Comparison of ENCODE assay signal across 8 cellular contexts in the genomic region with DNA sequence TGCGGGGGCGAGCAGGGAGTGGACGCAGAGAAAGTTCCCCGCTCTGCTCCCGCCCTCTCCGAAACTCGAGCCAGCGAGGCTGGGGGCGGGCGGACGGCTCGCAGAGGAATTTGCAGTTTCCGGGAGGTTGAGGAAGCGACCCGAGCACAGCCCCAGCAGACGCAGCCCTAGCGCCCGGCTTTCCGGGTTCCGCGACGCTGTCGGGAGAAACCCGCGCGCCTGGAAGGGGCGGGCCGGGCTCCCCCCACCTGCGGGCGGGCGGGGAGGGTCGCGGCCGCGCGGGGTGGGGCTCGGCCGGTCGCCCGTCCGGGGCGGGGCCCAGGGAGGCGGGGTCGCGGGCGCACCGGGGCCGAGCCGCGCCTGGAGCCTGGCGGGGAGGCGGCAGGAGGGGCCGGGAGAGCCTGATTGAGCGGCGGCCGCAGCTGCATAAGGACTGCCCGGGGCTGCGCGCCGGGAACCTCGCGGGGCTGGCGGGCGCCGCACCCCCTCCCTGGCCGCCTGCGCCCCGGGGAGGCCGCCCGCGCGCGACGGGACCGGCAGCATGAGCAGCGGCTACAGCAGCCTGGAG. TPM values are rescaled to one million over a fixed set of nuclear protein-coding genes. Genes with fewer than 3 reads are reported as not detected.
DNase-seq lines count a peak whose midpoint lies in the region; ATAC-seq and TF ChIP-seq lines count a peak whose summit lies in the region.

A gene with protein sequence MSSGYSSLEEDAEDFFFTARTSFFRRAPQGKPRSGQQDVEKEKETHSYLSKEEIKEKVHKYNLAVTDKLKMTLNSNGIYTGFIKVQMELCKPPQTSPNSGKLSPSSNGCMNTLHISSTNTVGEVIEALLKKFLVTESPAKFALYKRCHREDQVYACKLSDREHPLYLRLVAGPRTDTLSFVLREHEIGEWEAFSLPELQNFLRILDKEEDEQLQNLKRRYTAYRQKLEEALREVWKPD (plus strand): TSS at position 404 of the 568 bp plus-strand sequence. CDS start 138 bp downstream, at position 542.

- H3K36me3 ChIP-seq in right lobe of liver, result no peaks in the 10 kb centered on the region

- no peaks in the 10 kb centered on the region for H3K27me3 ChIP-seq in right lobe of liver

- H3K4me3 Mint-ChIP-seq in activated CD4-positive, alpha-beta T cell treated with anti-CD3 and anti-CD28 coated beads, Interleukin-2, amount 10 ng/mL, durations not matched to agents 7 days and 5 days, result peak within 1 kb of the TSS; percentile 98
- peak within 1 kb of the TSS; percentile 96 for H3K4me3 Mint-ChIP-seq in dendritic cell treated with granulocyte-macrophage colony-stimulating factor and Interleukin-4, amounts not matched to agents 40 ng/mL and 50 ng/mL, for 4 days

- CTCF ChIA-PET in activated CD4-positive, alpha-beta T cell treated with anti-CD3 and anti-CD28 coated beads, Interleukin-2, amount 10 ng/mL, durations not matched to agents 7 days and 5 days (lab: Charles Lee), result interaction anchor here (0.9 to 2.0 kb wide), 7 partner anchors 9 to 88 kb away, joined by 3 to 7 read pairs (median 3); no protein-coding TSS in a partner anchor

- peaks cover 31% of the 10 kb centered on the region for H3K4me1 Mint-ChIP-seq in activated CD4-positive, alpha-beta T cell treated with anti-CD3 and anti-CD28 coated beads, Interleukin-2, amount 10 ng/mL, durations not matched to agents 7 days and 5 days
- H3K4me1 Mint-ChIP-seq in dendritic cell treated with granulocyte-macrophage colony-stimulating factor and Interleukin-4, amounts not matched to agents 40 ng/mL and 50 ng/mL, for 4 days (ENCODE audit: low read depth), result peaks cover 37% of the 10 kb centered on the region

- TF ChIP-seq POLR2A in right lobe of liver (IDR thresholded peaks at IDR 0.05), result peak; percentile 77

- H3K9me3 ChIP-seq in right lobe of liver, result no peaks in the 10 kb centered on the region

- H3K4me1 ChIP-seq in right lobe of liver, result peaks cover 0 to 8% (median 0%) of the 10 kb centered on the region in 4 donors

- DNase-seq in NCI-H2081 (lab: John Stamatoyannopoulos, UW) (peak; percentile 67 to 69), NCI-H2081 treated with DMSO at 0.1 percent for 48 hours (lab: John Stamatoyannopoulos, UW) (no peak), NCI-H2227 (lab: John Stamatoyannopoulos, UW; ENCODE audit: unreplicated experiment) (peak; percentile 74), right lobe of liver (peak; percentile 78 to 85 (median 85))
- DNase-seq in activated CD4-positive, alpha-beta T cell treated with anti-CD3 and anti-CD28 coated beads, Interleukin-2, amount 10 ng/mL, durations not matched to agents 7 days and 5 days, result peak; percentile 83
- peak; percentile 40 to 58 (median 50) for DNase-seq in stimulated activated CD4-positive, alpha-beta T cell treated with anti-CD3 and anti-CD28 coated beads, TNF-alpha, amount 100 ng/mL, for 4 hours (ENCODE audit: low read depth in 3 of 3)

- TF ChIP-seq CTCF in right lobe of liver (IDR thresholded peaks at IDR 0.05), result no peak

- ATAC-seq in HG02870 (IDR thresholded peaks at IDR 0.05; ENCODE audit: unreplicated experiment) (peak; percentile 45), right lobe of liver (peak; percentile 75 to 88 (median 81))

- no peaks in the 10 kb centered on the region for H3K9me3 Mint-ChIP-seq in activated CD4-positive, alpha-beta T cell treated with anti-CD3 and anti-CD28 coated beads, Interleukin-2, amount 10 ng/mL, durations not matched to agents 7 days and 5 days
- no peaks in the 10 kb centered on the region for H3K9me3 Mint-ChIP-seq in dendritic cell treated with granulocyte-macrophage colony-stimulating factor and Interleukin-4, amounts not matched to agents 40 ng/mL and 50 ng/mL, for 4 days

- intact Hi-C loops in dendritic cell treated with granulocyte-macrophage colony-stimulating factor and Interleukin-4, amounts not matched to agents 40 ng/mL and 50 ng/mL, for 4 days (cut with micrococcal nuclease), result loop anchor here (2.0 to 5.0 kb wide), 3 partner anchors 15 to 147 kb away; a partner anchor contains a TSS
- intact Hi-C loops in right lobe of liver (cut with DNase I), result no loop called here

- H3K27ac ChIP-seq in right lobe of liver, result peak within 1 kb of the TSS; percentile 70 to 87 (median 77)

- H3K27ac Mint-ChIP-seq in activated CD4-positive, alpha-beta T cell treated with anti-CD3 and anti-CD28 coated beads, Interleukin-2, amount 10 ng/mL, durations not matched to agents 7 days and 5 days, result peak within 1 kb of the TSS; percentile 96
- peak within 1 kb of the TSS; percentile 95 for H3K27ac Mint-ChIP-seq in dendritic cell treated with granulocyte-macrophage colony-stimulating factor and Interleukin-4, amounts not matched to agents 40 ng/mL and 50 ng/mL, for 4 days

- no peaks in the 10 kb centered on the region for H3K27me3 Mint-ChIP-seq in activated CD4-positive, alpha-beta T cell treated with anti-CD3 and anti-CD28 coated beads, Interleukin-2, amount 10 ng/mL, durations not matched to agents 7 days and 5 days
- no peaks in the 10 kb centered on the region for H3K27me3 Mint-ChIP-seq in dendritic cell treated with granulocyte-macrophage colony-stimulating factor and Interleukin-4, amounts not matched to agents 40 ng/mL and 50 ng/mL, for 4 days

- H3K36me3 Mint-ChIP-seq in activated CD4-positive, alpha-beta T cell treated with anti-CD3 and anti-CD28 coated beads, Interleukin-2, amount 10 ng/mL, durations not matched to agents 7 days and 5 days (ENCODE audit: low read depth), result peaks cover 38% of the 10 kb centered on the region
- peaks cover 50% of the 10 kb centered on the region for H3K36me3 Mint-ChIP-seq in dendritic cell treated with granulocyte-macrophage colony-stimulating factor and Interleukin-4, amounts not matched to agents 40 ng/mL and 50 ng/mL, for 4 days (ENCODE audit: low read depth)

- peak within 1 kb of the TSS; percentile 75 to 78 (median 76) for H3K4me3 ChIP-seq in right lobe of liver

- WGBS in right lobe of liver (ENCODE audit: insufficient coverage, low coverage, low lambda C conversion rate, missing lambda C conversion rate), result 3% methylated on average over 6 of the region's 76 CpGs

- POLR2A ChIA-PET in activated CD4-positive, alpha-beta T cell treated with anti-CD3 and anti-CD28 coated beads, Interleukin-2, amount 10 ng/mL, durations not matched to agents 7 days and 5 days (lab: Charles Lee), result interaction anchor here (0.7 kb wide), 1 partner anchor 56 kb away, joined by 4 read pairs; no protein-coding TSS in a partner anchor

RNA-seq across cellular contexts. Expression of the gene that starts here (rescaled TPM):
- 100 to 1,000 TPM; 114 to 115 TPM for total RNA-seq in activated CD4-positive, alpha-beta T cell treated with anti-CD3 and anti-CD28 coated beads, Interleukin-2, amount 10 ng/mL, durations not matched to agents 7 days and 5 days
- total RNA-seq in right lobe of liver, result 10 to 100 TPM in 3 of 6 experiments, 1 to 10 TPM in 3; 5.8 to 27.3 (median 10.6) TPM

Comparison
In these comparisons a context has a peak if more than half of its experiments do, and no peak if none do; other contexts are left out.
1. RNA of the gene that starts here (total RNA-seq): 114 to 115 TPM in activated CD4-positive, alpha-beta T cell treated with anti-CD3 and anti-CD28 coated beads, Interleukin-2, amount 10 ng/mL, durations not matched to agents 7 days and 5 days; 5.8 to 27.3 TPM in right lobe of liver; every median in the first group is over 4 times any median in the second.